Comparison of ENCODE assay signal across 27 cellular contexts in genomic region chr12:27864521-27864920, GRCh38.
A peak's percentile ranks its signal among the peaks of the same experiment; 100 is the strongest.
DNase-seq lines count a peak whose midpoint lies in the region; ATAC-seq, FAIRE-seq and TF ChIP-seq lines count a peak whose summit lies in the region.
"Had no signal": no experiment of that assay in that cellular context is flagged by ENCODE, and none has a peak within 500 bp of the region (broad histone marks: within the 10 kb centered on the region; RNA-seq: fewer than 3 reads in every experiment).

No MANE protein-coding gene starts in this region.

- H3K27ac ChIP-seq in endothelial cell of umbilical vein (ENCODE audit: insufficient read depth, low read depth, low read length) (no peak overlapping the region), MM.1S (ENCODE audit: low read length) (no peak overlapping the region)
- H3K27ac ChIP-seq: dorsolateral prefrontal cortex, pancreas had no signal

- H3K4me2 ChIP-seq in endothelial cell of umbilical vein (ENCODE audit: insufficient read depth, low read length) (no peak overlapping the region), MM.1S (ENCODE audit: low read depth, low read length) (no peak overlapping the region)

- H3K27ac Mint-ChIP-seq in activated naive CD8-positive, alpha-beta T cell treated with anti-CD3 and anti-CD28 coated beads, Interleukin-2, amount 50 U/mL, for 24 hours: no peak overlapping the region
- no peak overlapping the region for H3K27ac Mint-ChIP-seq in activated naive CD8-positive, alpha-beta T cell treated with anti-CD3 and anti-CD28 coated beads for 36 hours
- no peak overlapping the region for H3K27ac Mint-ChIP-seq in nephron progenitor cell
- H3K27ac Mint-ChIP-seq: CD14-positive monocyte, natural killer cell had no signal

- no peaks in the 10 kb centered on the region for H3K9me2 ChIP-seq in MM.1S (replicated peaks; ENCODE audit: insufficient read depth, low read length)

- H3K9me1 ChIP-seq in endothelial cell of umbilical vein (replicated peaks; ENCODE audit: control insufficient read depth, extremely low read depth, insufficient read depth, low read length): no peaks in the 10 kb centered on the region

- peaks cover 3% of the 10 kb centered on the region; the same call in 1 of the 2 replicates for H3F3A ChIP-seq in MM.1S (ENCODE audit: insufficient read depth, low read length)

- H3K9me3 ChIP-seq in endothelial cell of umbilical vein (replicated peaks; ENCODE audit: control insufficient read depth, insufficient read depth, low read length) (no peaks in the 10 kb centered on the region), MM.1S (replicated peaks; ENCODE audit: insufficient read depth, low read length) (no peaks in the 10 kb centered on the region)
- H3K9me3 ChIP-seq: HAP-1, pancreas had no signal

- CTCF ChIA-PET in endothelial cell of umbilical vein (lab: Charles Lee): interaction anchor here (1.5 kb wide), 1 partner anchor 43 kb away, joined by 3 read pairs; no protein-coding TSS in a partner anchor

- TF ChIP-seq CTCF in endothelial cell of umbilical vein (IDR thresholded peaks at IDR 0.05; ENCODE audit: extremely low read depth in 1 of 2, insufficient read depth in 1 of 2, low read depth in 1 of 2, low read length in 2 of 2) (no peak), nephron progenitor cell (IDR thresholded peaks at IDR 0.05) (no peak), MM.1S (IDR thresholded peaks at IDR 0.05; ENCODE audit: low read length) (no peak)

- H3K4me3 ChIP-seq in endothelial cell of umbilical vein (replicated peaks in 1 of 3; ENCODE audit: insufficient read depth in 1 of 3, low read depth in 1 of 3, low read length in 3 of 3): no peak overlapping the region
- no peak overlapping the region for H3K4me3 ChIP-seq in MM.1S (ENCODE audit: low read length)
- H3K4me3 ChIP-seq: dorsolateral prefrontal cortex, HAP-1, pancreas had no signal

- H3K9ac ChIP-seq in endothelial cell of umbilical vein (replicated peaks; ENCODE audit: extremely low read depth, insufficient read depth, low read length): no peak overlapping the region
- no peak overlapping the region for H3K9ac ChIP-seq in MM.1S (ENCODE audit: low read length)

- H3K4me3 Mint-ChIP-seq in activated naive CD8-positive, alpha-beta T cell treated with anti-CD3 and anti-CD28 coated beads, Interleukin-2, amount 50 U/mL, for 24 hours: no peak overlapping the region
- H3K4me3 Mint-ChIP-seq in activated naive CD8-positive, alpha-beta T cell treated with anti-CD3 and anti-CD28 coated beads for 36 hours: no peak overlapping the region
- H3K4me3 Mint-ChIP-seq in nephron progenitor cell: no peak overlapping the region
- H3K4me3 Mint-ChIP-seq: CD14-positive monocyte, natural killer cell had no signal

- no peak for DNase-seq in activated naive CD8-positive, alpha-beta T cell treated with anti-CD3 and anti-CD28 coated beads, Interleukin-2, amount 50 U/mL, for 24 hours
- no peak for DNase-seq in activated naive CD8-positive, alpha-beta T cell treated with anti-CD3 and anti-CD28 coated beads for 36 hours
- peak; percentile 46 for DNase-seq in OCI-M1 (lab: John Stamatoyannopoulos, UW)
- peak; percentile 34 for DNase-seq in endothelial cell of umbilical vein (ENCODE audit: low read depth, low spot score)
- DNase-seq in NCI-H1105 (lab: John Stamatoyannopoulos, UW): no peak
- no peak for DNase-seq in nephron progenitor cell
- no peak for DNase-seq in MM.1S
- DNase-seq: activated CD4-positive, alpha-beta T cell treated with anti-CD3 and anti-CD28 coated beads for 48 hours; activated gamma-delta T cell; amygdala; central memory CD4-positive, alpha-beta T cell; DMS 273 treated with DMSO at 0.1 percent for 48 hours; dorsolateral prefrontal cortex; head of caudate nucleus; left colon; mesenchymal stem cell; natural killer cell; NCI-H187 treated with DMSO at 0.1 percent for 48 hours; NCI-H748 treated with DMSO at 0.1 percent for 48 hours; pancreas; right cardiac atrium; stimulated activated CD8-positive, alpha-beta memory T cell treated with anti-CD3 and anti-CD28 coated beads, Interleukin-4, amount 100 ng/mL, for 48 hours had no signal

- intact Hi-C loops in endothelial cell of umbilical vein (cut with micrococcal nuclease): no loop called here

- POLR2A ChIA-PET in endothelial cell of umbilical vein (lab: Charles Lee): no interaction called here

- no peak for TF ChIP-seq POLR2A in endothelial cell of umbilical vein (IDR thresholded peaks at IDR 0.05; ENCODE audit: low read depth, low read length)

- peak; percentile 82 for ATAC-seq in activated naive CD8-positive, alpha-beta T cell treated with anti-CD3 and anti-CD28 coated beads, Interleukin-2, amount 50 U/mL, for 24 hours
- ATAC-seq: left colon, natural killer cell, pancreas, right cardiac atrium, Right ventricle myocardium inferior had no signal

- H3K27me3 Mint-ChIP-seq in activated naive CD8-positive, alpha-beta T cell treated with anti-CD3 and anti-CD28 coated beads, Interleukin-2, amount 50 U/mL, for 24 hours: peaks cover 2% of the 10 kb centered on the region
- peaks cover 3% of the 10 kb centered on the region for H3K27me3 Mint-ChIP-seq in activated naive CD8-positive, alpha-beta T cell treated with anti-CD3 and anti-CD28 coated beads for 36 hours
- H3K27me3 Mint-ChIP-seq in nephron progenitor cell (ENCODE audit: low read depth, poor library complexity): no peaks in the 10 kb centered on the region

- dilution Hi-C loops in endothelial cell of umbilical vein (cut with MboI; ENCODE audit: extremely low pct_ligation_motif_present, low sequenced_read_pairs): no loop called here

- no peak overlapping the region for H2AFZ ChIP-seq in endothelial cell of umbilical vein (ENCODE audit: low read depth, low read length)
- H2AFZ ChIP-seq in MM.1S (ENCODE audit: low read length): no peak overlapping the region

- H3K36me3 ChIP-seq in endothelial cell of umbilical vein (ENCODE audit: control insufficient read depth in 2 of 2, extremely low read depth in 1 of 2, insufficient read depth in 2 of 2, low read length in 2 of 2): no peaks in the 10 kb centered on the region
- no peaks in the 10 kb centered on the region for H3K36me3 ChIP-seq in MM.1S (replicated peaks; ENCODE audit: insufficient read depth, low read length)
- H3K36me3 ChIP-seq: HAP-1, pancreas had no signal

- H3K27me3 ChIP-seq in endothelial cell of umbilical vein (ENCODE audit: control insufficient read depth in 2 of 2, insufficient read depth in 2 of 2, low read length in 2 of 2) (no peaks in the 10 kb centered on the region), MM.1S (replicated peaks; ENCODE audit: insufficient read depth, low read length) (no peaks in the 10 kb centered on the region)
- H3K27me3 ChIP-seq: dorsolateral prefrontal cortex, pancreas had no signal

- H3K9me3 Mint-ChIP-seq in activated naive CD8-positive, alpha-beta T cell treated with anti-CD3 and anti-CD28 coated beads, Interleukin-2, amount 50 U/mL, for 24 hours: no peaks in the 10 kb centered on the region
- no peaks in the 10 kb centered on the region for H3K9me3 Mint-ChIP-seq in activated naive CD8-positive, alpha-beta T cell treated with anti-CD3 and anti-CD28 coated beads for 36 hours
- no peaks in the 10 kb centered on the region for H3K9me3 Mint-ChIP-seq in nephron progenitor cell

- H3K4me1 Mint-ChIP-seq in activated naive CD8-positive, alpha-beta T cell treated with anti-CD3 and anti-CD28 coated beads, Interleukin-2, amount 50 U/mL, for 24 hours: peaks cover 16% of the 10 kb centered on the region
- H3K4me1 Mint-ChIP-seq in activated naive CD8-positive, alpha-beta T cell treated with anti-CD3 and anti-CD28 coated beads for 36 hours: peaks cover 12% of the 10 kb centered on the region
- H3K4me1 Mint-ChIP-seq in nephron progenitor cell: peaks cover 11% of the 10 kb centered on the region
- H3K4me1 Mint-ChIP-seq: natural killer cell had no signal

- H4K20me1 ChIP-seq in endothelial cell of umbilical vein (replicated peaks; ENCODE audit: control insufficient read depth, extremely low read depth, insufficient read depth, low read length) (no peaks in the 10 kb centered on the region), MM.1S (ENCODE audit: insufficient read depth, low read length) (no peaks in the 10 kb centered on the region)

- BruUV-seq in endothelial cell of umbilical vein (replicated peaks; lab: Mats Ljungman, UMichigan): no TSS peak

- H3K4me1 ChIP-seq in endothelial cell of umbilical vein (ENCODE audit: control insufficient read depth, extremely low read depth, insufficient read depth, low read length) (no peaks in the 10 kb centered on the region), MM.1S (ENCODE audit: low read length) (peaks cover 31% of the 10 kb centered on the region)
- H3K4me1 ChIP-seq: HAP-1, pancreas had no signal

- no peaks in the 10 kb centered on the region for H3K79me2 ChIP-seq in endothelial cell of umbilical vein (ENCODE audit: control insufficient read depth, insufficient read depth, low read length)
- no peaks in the 10 kb centered on the region for H3K79me2 ChIP-seq in MM.1S (ENCODE audit: low read length)

- no peaks in the 10 kb centered on the region for H3K36me3 Mint-ChIP-seq in activated naive CD8-positive, alpha-beta T cell treated with anti-CD3 and anti-CD28 coated beads, Interleukin-2, amount 50 U/mL, for 24 hours (ENCODE audit: low read depth)
- no peaks in the 10 kb centered on the region for H3K36me3 Mint-ChIP-seq in activated naive CD8-positive, alpha-beta T cell treated with anti-CD3 and anti-CD28 coated beads for 36 hours
- no peaks in the 10 kb centered on the region for H3K36me3 Mint-ChIP-seq in nephron progenitor cell (ENCODE audit: low read depth)
- H3K36me3 Mint-ChIP-seq: CD14-positive monocyte, natural killer cell had no signal

- peak; percentile 46 for FAIRE-seq in endothelial cell of umbilical vein (lab: Jason Lieb, UNC)
- FAIRE-seq: G401.6, pancreas, TTC549 had no signal

TF ChIP-seq in endothelial cell of umbilical vein, 7 proteins besides CTCF, POLR2A, EP300 and RAD21:
- TF ChIP-seq GATA2 (IDR thresholded peaks at IDR 0.05; ENCODE audit: insufficient read depth, insufficient read length, low read depth, low read length) (peak; percentile 63), POLR2AphosphoS5 (IDR thresholded peaks at IDR 0.05; ENCODE audit: insufficient read depth, low read depth, low read length) (no peak)

Comparison
In these comparisons a context has a peak if more than half of its experiments do, and no peak if none do; other contexts are left out.
1. DNase-seq: peak in OCI-M1 (single experiment) and endothelial cell of umbilical vein (single experiment); none in activated naive CD8-positive, alpha-beta T cell treated with anti-CD3 and anti-CD28 coated beads, Interleukin-2, amount 50 U/mL, for 24 hours (single experiment), activated naive CD8-positive, alpha-beta T cell treated with anti-CD3 and anti-CD28 coated beads for 36 hours (single experiment), NCI-H1105 (single experiment), nephron progenitor cell (single experiment) and MM.1S (single experiment).